11 cellular contexts compared by ENCODE assay signal in genomic region chr11:102305352-102306047, GRCh38. TPM values are rescaled to one million over a fixed set of nuclear protein-coding genes. Genes with fewer than 3 reads are reported as not detected.
A peak's percentile ranks its signal among the peaks of the same experiment; 100 is the strongest.
DNase-seq lines count a peak whose midpoint lies in the region; ATAC-seq lines count a peak whose summit lies in the region.
"Had no signal": no experiment of that assay in that cellular context is flagged by ENCODE, and none has a peak within 500 bp of the region (broad histone marks: within the 10 kb centered on the region; RNA-seq: fewer than 3 reads in every experiment).

No MANE protein-coding gene starts in this region.

- no peaks in the 10 kb centered on the region for H3K27me3 Mint-ChIP-seq in activated T-cell treated with anti-CD3 and anti-CD28 coated beads, Interleukin-2, amount 50 U/mL, for 72 hours (ENCODE audit: low read depth)
- no peaks in the 10 kb centered on the region for H3K27me3 Mint-ChIP-seq in activated CD4-positive, alpha-beta memory T cell treated with anti-CD3 and anti-CD28 coated beads, Interleukin-2, amount 10 ng/mL, durations not matched to agents 7 days and 5 days
- H3K27me3 Mint-ChIP-seq in immature natural killer cell (ENCODE audit: low read depth in 3 of 3), result peaks cover 0 to 5% (median 5%) of the 10 kb centered on the region in 3 donors

- no peak overlapping the region for H3K4me3 ChIP-seq in thymus (ENCODE audit: low read length)
- H3K4me3 ChIP-seq: body of pancreas, right atrium auricular region had no signal

- CTCF ChIA-PET in activated CD4-positive, alpha-beta memory T cell treated with anti-CD3 and anti-CD28 coated beads, Interleukin-2, amount 10 ng/mL, durations not matched to agents 7 days and 5 days (lab: Charles Lee), result interaction anchor here (0.6 to 1.8 kb wide), 8 partner anchors 9 to 101 kb away, joined by 3 to 12 read pairs (median 6); partner anchors contain the start of gene BIRC3

- no peak for ATAC-seq in activated T-cell treated with anti-CD3 and anti-CD28 coated beads, Interleukin-2, amount 50 U/mL, for 72 hours (replicated peaks in 1 of 2)
- peak; percentile 53 for ATAC-seq in left colon

- peak overlapping the region; percentile 81 for H3K27ac Mint-ChIP-seq in activated T-cell treated with anti-CD3 and anti-CD28 coated beads, Interleukin-2, amount 50 U/mL, for 72 hours
- H3K27ac Mint-ChIP-seq in activated CD4-positive, alpha-beta memory T cell treated with anti-CD3 and anti-CD28 coated beads, Interleukin-2, amount 10 ng/mL, durations not matched to agents 7 days and 5 days, result peak overlapping the region; percentile 54
- peak overlapping the region in 1 of 6 donors; percentile 21 for H3K27ac Mint-ChIP-seq in immature natural killer cell

- intact Hi-C loops in left colon (cut with DNase I, micrococcal nuclease), result no loop called here

- H3K4me1 ChIP-seq in thymus (ENCODE audit: control insufficient read depth, insufficient read depth, low read length), result peaks cover 27% of the 10 kb centered on the region
- H3K4me1 ChIP-seq: body of pancreas had no signal

- H3K9me3 ChIP-seq in thymus (ENCODE audit: control insufficient read depth), result peaks cover 5% of the 10 kb centered on the region
- H3K9me3 ChIP-seq: body of pancreas had no signal

- no peaks in the 10 kb centered on the region for H3K27me3 ChIP-seq in thymus (ENCODE audit: control insufficient read depth, insufficient read depth)
- H3K27me3 ChIP-seq: body of pancreas, right atrium auricular region had no signal

- POLR2A ChIA-PET in activated CD4-positive, alpha-beta memory T cell treated with anti-CD3 and anti-CD28 coated beads, Interleukin-2, amount 10 ng/mL, durations not matched to agents 7 days and 5 days (lab: Charles Lee), result interaction anchor here (0.7 to 4.1 kb wide), 8 partner anchors 9 to 255 kb away, joined by 3 to 45 read pairs (median 3); partner anchors contain the start of gene BIRC3

- peaks cover 59% of the 10 kb centered on the region for H3K4me1 Mint-ChIP-seq in activated T-cell treated with anti-CD3 and anti-CD28 coated beads, Interleukin-2, amount 50 U/mL, for 72 hours (ENCODE audit: low read depth)
- H3K4me1 Mint-ChIP-seq in activated CD4-positive, alpha-beta memory T cell treated with anti-CD3 and anti-CD28 coated beads, Interleukin-2, amount 10 ng/mL, durations not matched to agents 7 days and 5 days, result peaks cover 57% of the 10 kb centered on the region
- peaks cover 22 to 36% of the 10 kb centered on the region in 2 donors for H3K4me1 Mint-ChIP-seq in immature natural killer cell

- DNase-seq in activated T-cell treated with anti-CD3 and anti-CD28 coated beads, Interleukin-2, amount 50 U/mL, for 72 hours, result no peak
- no peak for DNase-seq in activated T-cell treated with anti-CD3 and anti-CD28 coated beads for 4 hours
- no peak for DNase-seq in activated CD4-positive, alpha-beta memory T cell treated with anti-CD3 and anti-CD28 coated beads, Interleukin-2, amount 10 ng/mL, durations not matched to agents 7 days and 5 days
- DNase-seq in left colon, result no peak
- DNase-seq in immature natural killer cell, result no peak
- no peak for DNase-seq in activated CD4-positive, CD25-positive, alpha-beta regulatory T cell (lab: John Stamatoyannopoulos, UW)
- no peak for DNase-seq in SKM-1 treated with dmso at 0.1 percent for 144 hours (lab: John Stamatoyannopoulos, UW; ENCODE audit: unreplicated experiment)
- DNase-seq: DMS79 had no signal

- 59% methylated on average over 3 of the region's 3 CpGs for WGBS in thymus

- H3K36me3 Mint-ChIP-seq in activated T-cell treated with anti-CD3 and anti-CD28 coated beads, Interleukin-2, amount 50 U/mL, for 72 hours (ENCODE audit: insufficient read depth in 2 of 2), result peaks cover 17 to 18% of the 10 kb centered on the region in 2 donors
- peaks cover 20% of the 10 kb centered on the region for H3K36me3 Mint-ChIP-seq in activated CD4-positive, alpha-beta memory T cell treated with anti-CD3 and anti-CD28 coated beads, Interleukin-2, amount 10 ng/mL, durations not matched to agents 7 days and 5 days (ENCODE audit: low read depth)
- peaks cover 0 to 11% (median 8%) of the 10 kb centered on the region in 3 donors for H3K36me3 Mint-ChIP-seq in immature natural killer cell

- no peaks in the 10 kb centered on the region for H3K36me3 ChIP-seq in thymus (ENCODE audit: control insufficient read depth, insufficient read depth)
- H3K36me3 ChIP-seq: right atrium auricular region had no signal

- H3K27ac ChIP-seq in thymus (ENCODE audit: low read depth), result peak overlapping the region; percentile 79
- H3K27ac ChIP-seq: right atrium auricular region had no signal

- H3K4me3 Mint-ChIP-seq in activated T-cell treated with anti-CD3 and anti-CD28 coated beads, Interleukin-2, amount 50 U/mL, for 72 hours, result peak overlapping the region; percentile 67 to 71
- peak overlapping the region; percentile 5 for H3K4me3 Mint-ChIP-seq in activated CD4-positive, alpha-beta memory T cell treated with anti-CD3 and anti-CD28 coated beads, Interleukin-2, amount 10 ng/mL, durations not matched to agents 7 days and 5 days
- peak overlapping the region in 1 of 5 donors; percentile 14 for H3K4me3 Mint-ChIP-seq in immature natural killer cell

- H3K9me3 Mint-ChIP-seq in activated T-cell treated with anti-CD3 and anti-CD28 coated beads, Interleukin-2, amount 50 U/mL, for 72 hours, result peaks cover 13 to 15% of the 10 kb centered on the region in 2 donors
- H3K9me3 Mint-ChIP-seq in activated CD4-positive, alpha-beta memory T cell treated with anti-CD3 and anti-CD28 coated beads, Interleukin-2, amount 10 ng/mL, durations not matched to agents 7 days and 5 days, result peaks cover 21% of the 10 kb centered on the region
- peaks cover 0 to 11% (median 5%) of the 10 kb centered on the region in 6 donors for H3K9me3 Mint-ChIP-seq in immature natural killer cell

RNA-seq across cellular contexts. Expression of gene BIRC3, which starts 11.8 kb away (rescaled TPM):
- total RNA-seq in activated T-cell treated with anti-CD3 and anti-CD28 coated beads, Interleukin-2, amount 50 U/mL, for 72 hours, result 100 to 1,000 TPM; 123 to 155 TPM
- 10 to 100 TPM; 79.0 to 80.0 TPM for total RNA-seq in activated CD4-positive, alpha-beta memory T cell treated with anti-CD3 and anti-CD28 coated beads, Interleukin-2, amount 10 ng/mL, durations not matched to agents 7 days and 5 days
- total RNA-seq in left colon, result 10 to 100 TPM; 41.7 to 53.6 TPM
- polyA plus RNA-seq in thymus (73.7 TPM), immature natural killer cell (1 to 10 TPM; 5.0 to 7.1 (median 5.5) TPM)

RNA-seq across cellular contexts. Expression of gene BIRC2, which starts 41.5 kb away (rescaled TPM):
- 10 to 100 TPM; 38.3 to 44.4 TPM for total RNA-seq in activated T-cell treated with anti-CD3 and anti-CD28 coated beads, Interleukin-2, amount 50 U/mL, for 72 hours
- total RNA-seq in activated CD4-positive, alpha-beta memory T cell treated with anti-CD3 and anti-CD28 coated beads, Interleukin-2, amount 10 ng/mL, durations not matched to agents 7 days and 5 days, result 10 to 100 TPM; 36.0 to 39.7 TPM
- total RNA-seq in left colon, result 10 to 100 TPM; 46.9 to 50.7 TPM
- polyA plus RNA-seq in thymus, result 95.9 TPM
- polyA plus RNA-seq in immature natural killer cell, result 10 to 100 TPM; 30.8 to 44.5 (median 35.4) TPM
